In the genomic region with DNA sequence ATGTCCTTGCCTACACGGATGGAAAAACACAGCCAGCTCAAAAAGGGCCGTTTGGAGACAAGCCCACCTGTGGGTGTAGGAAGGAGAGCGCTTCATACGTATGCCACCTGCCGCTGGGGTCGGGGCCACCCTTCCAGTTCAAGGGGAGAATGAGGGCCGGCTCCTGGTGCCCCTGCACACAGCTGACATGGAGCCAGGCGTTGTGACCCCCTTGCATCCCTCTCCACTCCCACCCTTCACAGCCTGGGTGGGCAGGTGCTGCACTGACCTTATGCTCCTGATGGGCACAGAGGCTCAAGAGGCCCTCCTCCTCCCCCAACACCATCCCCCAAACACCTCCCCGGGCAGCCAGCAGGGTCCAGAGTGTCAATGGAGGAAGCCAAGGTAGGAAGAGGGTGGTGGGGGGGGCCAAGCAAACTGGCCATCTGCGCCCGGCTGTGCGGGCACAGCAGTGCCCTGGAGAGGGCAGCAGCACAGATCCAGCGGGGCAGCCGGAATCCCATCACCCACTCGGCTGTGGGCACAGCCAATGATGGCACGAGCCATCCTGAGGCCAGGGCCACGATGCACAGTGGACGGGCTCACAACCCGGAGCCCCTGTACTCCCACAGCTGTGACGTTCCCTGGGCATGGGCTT, we compare ENCODE assay signal across 8 cellular contexts. TPM values are rescaled to one million over a fixed set of nuclear protein-coding genes. Genes with fewer than 3 reads are reported as not detected.
A peak's percentile ranks its signal among the peaks of the same experiment; 100 is the strongest.
DNase-seq lines count a peak whose midpoint lies in the region; ATAC-seq and TF ChIP-seq lines count a peak whose summit lies in the region.
"Not testable (repeated sequence)": the region's sequence is repeated elsewhere in the genome, so short reads cannot be mapped to it uniquely, and the experiment has no call there.

No MANE protein-coding gene starts in this region.

- peak; percentile 17 to 68 (median 36) for ATAC-seq in heart right ventricle
- ATAC-seq in lung (ENCODE audit: insufficient read depth, low FRiP score) = not testable (repeated sequence)

- TF ChIP-seq POLR2A in ovary (IDR thresholded peaks at IDR 0.05) = not testable (repeated sequence)

- TF ChIP-seq CTCF in A673 (conservative IDR thresholded peaks at IDR 0.05; ENCODE audit: low read depth, low read length); lung (IDR thresholded peaks at IDR 0.05; ENCODE audit: control extremely low read depth, extremely low read depth); ovary (IDR thresholded peaks at IDR 0.05): not testable (repeated sequence)
- peak in 2 of 9 donors; percentile 23 for TF ChIP-seq CTCF in heart right ventricle (IDR thresholded peaks at IDR 0.05)

- H3K4me1 ChIP-seq in A673 (ENCODE audit: insufficient read depth, low read length, poor library complexity, severe bottlenecking) (peaks cover 34% of the 10 kb centered on the region), HUES6 (ENCODE audit: control insufficient read depth, insufficient read depth, low read length) (peaks cover 36% of the 10 kb centered on the region), heart right ventricle (peaks cover 27 to 84% (median 51%) of the 10 kb centered on the region in 9 donors), lung (ENCODE audit: control insufficient read depth in 2 of 2, insufficient read depth in 2 of 2, low read length in 2 of 2) (peaks cover 5 to 24% of the 10 kb centered on the region in 2 donors), ovary (ENCODE audit: insufficient read depth) (peaks cover 24% of the 10 kb centered on the region), subcutaneous abdominal adipose tissue (ENCODE audit: control insufficient read depth in 5 of 5, insufficient read depth in 5 of 5, low read length in 5 of 5) (peaks cover 0 to 59% (median 53%) of the 10 kb centered on the region in 5 donors)

- WGBS in heart right ventricle, 2 donors = 58 to 62% methylated on average over 18 to 20 of the region's 20 CpGs
- 67 to 75% methylated on average over 17 to 20 of the region's 20 CpGs for WGBS in lung, 2 donors
- WGBS in ovary, 3 donors = 37 to 46% (median 43%) methylated on average over 13 to 20 of the region's 20 CpGs

- not testable (repeated sequence) for H3K36me3 ChIP-seq in A673 (ENCODE audit: insufficient read depth, low read length, poor library complexity, severe bottlenecking); HUES6 (ENCODE audit: control insufficient read depth, insufficient read depth, low read length); heart right ventricle; lung (ENCODE audit: control insufficient read depth in 2 of 2, insufficient read depth in 2 of 2, low read length in 2 of 2); ovary; subcutaneous abdominal adipose tissue (ENCODE audit: control insufficient read depth in 5 of 5, insufficient read depth in 5 of 5, low read length in 5 of 5)

- intact Hi-C loops in A673 (cut with micrococcal nuclease; ENCODE audit: unreplicated experiment); heart right ventricle (cut with DNase I); ovary (cut with DNase I): not testable (repeated sequence)

- not testable (repeated sequence) for H3K27me3 ChIP-seq in A673 (replicated peaks; ENCODE audit: insufficient read depth, low read depth, low read length, poor library complexity); HUES6 (ENCODE audit: control insufficient read depth, insufficient read depth, low read length); heart right ventricle; lung (ENCODE audit: control insufficient read depth, insufficient read depth); ovary; subcutaneous abdominal adipose tissue (ENCODE audit: control insufficient read depth in 5 of 5, insufficient read depth in 4 of 5, low read length in 5 of 5)

- DNase-seq in A673 (ENCODE audit: low spot score); heart right ventricle; lung (ENCODE audit: low spot score): not testable (repeated sequence)
- peak; percentile 59 for DNase-seq in activated effector memory CD4-positive, alpha-beta T cell treated with anti-CD3 and anti-CD28 coated beads, Interleukin-2, amount 50 U/mL, for 16 hours
- DNase-seq in ecto neural progenitor cell (ENCODE audit: low spot score) = peak; percentile 51
- DNase-seq in ovary = peak in 3 of 5 donors; percentile 41 to 58 (median 51)

- POLR2A ChIA-PET in A673 (lab: Charles Lee; ENCODE audit: low non-redundant PET) = not testable (repeated sequence)

- not testable (repeated sequence) for TF ChIP-seq EP300 in ovary (IDR thresholded peaks at IDR 0.05)

- not testable (repeated sequence) for H3K4me3 ChIP-seq in A673 (ENCODE audit: low read depth, low read length, poor library complexity, severe bottlenecking); lung; subcutaneous abdominal adipose tissue (ENCODE audit: low read depth in 1 of 5, low read length in 5 of 5)
- H3K4me3 ChIP-seq in HUES6 (ENCODE audit: low read depth, low read length) = peak overlapping the region; percentile 50; the same call in 1 of the 2 replicates
- H3K4me3 ChIP-seq in heart right ventricle = peak overlapping the region in 7 of 10 donors; percentile 14 to 50 (median 43)
- H3K4me3 ChIP-seq in ovary = peak overlapping the region; percentile 28

- CTCF ChIA-PET in A673 (lab: Charles Lee) = not testable (repeated sequence)

- H3K27ac ChIP-seq in A673 (ENCODE audit: low read depth, low read length, poor library complexity, severe bottlenecking) (peak overlapping the region; percentile 74), HUES6 (ENCODE audit: low read depth, low read length) (peak overlapping the region; percentile 86), heart right ventricle (peak overlapping the region; percentile 73 to 91 (median 86)), lung (ENCODE audit: low read depth in 1 of 2, low read length in 1 of 2) (peak overlapping the region; percentile 38 to 85), ovary (peak overlapping the region; percentile 61 to 80), subcutaneous abdominal adipose tissue (ENCODE audit: low read depth, low read length) (peak overlapping the region; percentile 40)

- not testable (repeated sequence) for H3K9me3 ChIP-seq in A673 (ENCODE audit: low read depth, low read length, poor library complexity, severe bottlenecking); HUES6 (ENCODE audit: control insufficient read depth, insufficient read depth, low read depth, low read length); heart right ventricle; lung (ENCODE audit: control insufficient read depth in 2 of 2, insufficient read depth in 1 of 2, low read length in 1 of 2); ovary; subcutaneous abdominal adipose tissue (ENCODE audit: control insufficient read depth in 5 of 5, low read length in 5 of 5)

- not testable (repeated sequence) for BruUV-seq in A673 (replicated peaks; lab: Mats Ljungman, UMichigan)

- H3K9ac ChIP-seq in HUES6 (ENCODE audit: low read length) = peak overlapping the region; percentile 91
- peak overlapping the region in 2 of 5 donors; percentile 16 to 25 for H3K9ac ChIP-seq in subcutaneous abdominal adipose tissue (ENCODE audit: low read length in 5 of 5)

RNA-seq across cellular contexts. Expression of gene RRN3, which starts 50.8 kb away (rescaled TPM):
- total RNA-seq in A673 (2021) (37.4 and 39.3 TPM in 2 replicates), heart right ventricle (10 to 100 TPM; 18.1 to 31.9 (median 24.7) TPM), lung (10 to 100 TPM; 23.2 to 43.1 TPM), ovary (10 to 100 TPM; 18.8 to 46.0 (median 31.2) TPM)
- polyA plus RNA-seq in heart right ventricle (10 to 100 TPM in 1 of 2 donors, 1 to 10 TPM in 1; 9.9 to 10.7 TPM), lung (10 to 100 TPM; 11.1 to 15.5 TPM), ovary (10 to 100 TPM; 22.8 to 30.7 TPM)
